ENCODE assay signal across 12 cellular contexts in genomic region chr15:34733621-34734020, GRCh38. TPM values are rescaled to one million over a fixed set of nuclear protein-coding genes. Genes with fewer than 3 reads are reported as not detected.
"Had no signal": no experiment of that assay in that cellular context is flagged by ENCODE, and none has a peak within 500 bp of the region (broad histone marks: within the 10 kb centered on the region; RNA-seq: fewer than 3 reads in every experiment).

No MANE protein-coding gene starts in this region.

- H3K4me3 ChIP-seq: GM23248, GM23338, HAP-1 had no signal

- H3K27ac ChIP-seq: GM23248 had no signal

- FAIRE-seq: H1, H54 had no signal

- ATAC-seq: GM23338, HCT116 had no signal

- H3K4me1 ChIP-seq: HAP-1 had no signal

- H3K9ac ChIP-seq: GM23248 had no signal

- H3K9me3 ChIP-seq: HAP-1 had no signal

- H2AFZ ChIP-seq: GM23248, GM23338 had no signal

- H3K36me3 ChIP-seq: HAP-1 had no signal

- DNase-seq: GM23248, GOT3, H7, H9, HCEC 1CT, HFFc6 had no signal

- H3K4me2 ChIP-seq: GM23338 had no signal

RNA-seq across cellular contexts. Expression of gene GJD2, which starts 21.2 kb away (rescaled TPM):
- total RNA-seq: GM23248, H4, H9, HFFc6 had no signal
- polyA plus RNA-seq: GM23248 had no signal
